26 cellular contexts compared by ENCODE assay signal in genomic region chr3:10485380-10485779, GRCh38. TPM values are rescaled to one million over a fixed set of nuclear protein-coding genes. Genes with fewer than 3 reads are reported as not detected.
"Had no signal": no experiment of that assay in that cellular context is flagged by ENCODE, and none has a peak within 500 bp of the region (broad histone marks: within the 10 kb centered on the region; RNA-seq: fewer than 3 reads in every experiment).

No MANE protein-coding gene starts in this region.

- H3K4me1 ChIP-seq: left lung, sigmoid colon, uterus had no signal

- H3K27ac Mint-ChIP-seq: activated CD4-positive, alpha-beta memory T cell treated with anti-CD3 and anti-CD28 coated beads, Interleukin-2, amount 10 ng/mL, durations not matched to agents 7 days and 5 days; activated CD4-positive, alpha-beta T cell treated with anti-CD3 and anti-CD28 coated beads, Interleukin-2, amount 10 ng/mL, durations not matched to agents 24 days and 14 days; activated naive CD4-positive, alpha-beta T cell treated with anti-CD3 and anti-CD28 coated beads for 36 hours; activated naive CD8-positive, alpha-beta T cell treated with anti-CD3 and anti-CD28 coated beads, Interleukin-2, amount 10 ng/mL, durations not matched to agents 7 days and 5 days; activated T-cell treated with anti-CD3 and anti-CD28 coated beads, Interleukin-2, amount 50 U/mL, for 72 hours; natural killer cell treated with Interleukin-12 subunit alpha and Interleukin-12 subunit beta and Interleukin-15 and Interleukin-18, amount 100 ng/mL, for 72 hours; stimulated activated naive B cell treated with anti-CD40 and anti-IgM and Interleukin-4, amounts not matched to agents 10 μg/mL and 1 μg/mL and 100 μg/mL, for 72 hours had no signal

- H3K9me3 Mint-ChIP-seq: activated CD4-positive, alpha-beta memory T cell treated with anti-CD3 and anti-CD28 coated beads, Interleukin-2, amount 10 ng/mL, durations not matched to agents 7 days and 5 days; activated CD4-positive, alpha-beta T cell treated with anti-CD3 and anti-CD28 coated beads, Interleukin-2, amount 10 ng/mL, durations not matched to agents 24 days and 14 days; activated naive CD4-positive, alpha-beta T cell treated with anti-CD3 and anti-CD28 coated beads for 36 hours; activated naive CD8-positive, alpha-beta T cell treated with anti-CD3 and anti-CD28 coated beads, Interleukin-2, amount 10 ng/mL, durations not matched to agents 7 days and 5 days; activated T-cell treated with anti-CD3 and anti-CD28 coated beads, Interleukin-2, amount 50 U/mL, for 72 hours; natural killer cell treated with Interleukin-12 subunit alpha and Interleukin-12 subunit beta and Interleukin-15 and Interleukin-18, amount 100 ng/mL, for 72 hours had no signal

- H3K4me3 ChIP-seq: hepatocyte, left lung, sigmoid colon, smooth muscle cell, uterus had no signal

- H3K27me3 Mint-ChIP-seq: activated CD4-positive, alpha-beta memory T cell treated with anti-CD3 and anti-CD28 coated beads, Interleukin-2, amount 10 ng/mL, durations not matched to agents 7 days and 5 days had no signal

- H3K36me3 Mint-ChIP-seq: activated naive CD8-positive, alpha-beta T cell treated with anti-CD3 and anti-CD28 coated beads, Interleukin-2, amount 10 ng/mL, durations not matched to agents 7 days and 5 days; natural killer cell treated with Interleukin-12 subunit alpha and Interleukin-12 subunit beta and Interleukin-15 and Interleukin-18, amount 100 ng/mL, for 72 hours; stimulated activated naive B cell treated with anti-CD40 and anti-IgM and Interleukin-4, amounts not matched to agents 10 μg/mL and 1 μg/mL and 100 μg/mL, for 72 hours had no signal

- H3K4me3 Mint-ChIP-seq: activated CD4-positive, alpha-beta memory T cell treated with anti-CD3 and anti-CD28 coated beads, Interleukin-2, amount 10 ng/mL, durations not matched to agents 7 days and 5 days; activated CD4-positive, alpha-beta T cell treated with anti-CD3 and anti-CD28 coated beads, Interleukin-2, amount 10 ng/mL, durations not matched to agents 24 days and 14 days; activated naive CD4-positive, alpha-beta T cell treated with anti-CD3 and anti-CD28 coated beads for 36 hours; activated naive CD8-positive, alpha-beta T cell treated with anti-CD3 and anti-CD28 coated beads, Interleukin-2, amount 10 ng/mL, durations not matched to agents 7 days and 5 days; activated T-cell treated with anti-CD3 and anti-CD28 coated beads, Interleukin-2, amount 50 U/mL, for 72 hours; natural killer cell treated with Interleukin-12 subunit alpha and Interleukin-12 subunit beta and Interleukin-15 and Interleukin-18, amount 100 ng/mL, for 72 hours; stimulated activated naive B cell treated with anti-CD40 and anti-IgM and Interleukin-4, amounts not matched to agents 10 μg/mL and 1 μg/mL and 100 μg/mL, for 72 hours had no signal

- H3K27me3 ChIP-seq: hepatocyte, uterus had no signal

- H3K9me3 ChIP-seq: left lung, sigmoid colon, uterus had no signal

- DNase-seq: activated CD4-positive, alpha-beta memory T cell treated with anti-CD3 and anti-CD28 coated beads, Interleukin-2, amount 10 ng/mL, durations not matched to agents 7 days and 5 days; activated CD4-positive, alpha-beta T cell treated with anti-CD3 and anti-CD28 coated beads, Interleukin-2, amount 10 ng/mL, durations not matched to agents 24 days and 14 days; activated effector memory CD4-positive, alpha-beta T cell treated with Interleukin-2 at 50 U/mL for 16 hours; activated naive CD4-positive, alpha-beta T cell treated with anti-CD3 and anti-CD28 coated beads for 36 hours; activated naive CD8-positive, alpha-beta T cell treated with anti-CD3 and anti-CD28 coated beads, Interleukin-2, amount 10 ng/mL, durations not matched to agents 7 days and 5 days; activated T-cell treated with anti-CD3 and anti-CD28 coated beads, Interleukin-2, amount 50 U/mL, for 72 hours; amniotic stem cell; effector CD4-positive, alpha-beta T cell; foreskin fibroblast; kidney glomerular epithelial cell; sigmoid colon; stimulated activated CD4-positive, alpha-beta T cell treated with anti-CD3 and anti-CD28 coated beads, Interleukin-2, amount 100 ng/mL, for 48 hours; stimulated activated CD8-positive, alpha-beta memory T cell treated with anti-CD3 and anti-CD28 coated beads, Interleukin-4, amount 100 ng/mL, for 48 hours; stimulated activated naive B cell treated with anti-CD40 and anti-IgM and Interleukin-4, amounts not matched to agents 10 μg/mL and 1 μg/mL and 100 μg/mL, for 72 hours; trophoblast cell; uterus had no signal

- ATAC-seq: activated CD4-positive, CD25-positive, alpha-beta regulatory T cell treated with anti-CD3 and anti-CD28 coated beads, Interleukin-2, amount 50 U/mL, for 24 hours; activated T-cell treated with anti-CD3 and anti-CD28 coated beads, Interleukin-2, amount 50 U/mL, for 72 hours; left lung; natural killer cell treated with Interleukin-12 subunit alpha and Interleukin-12 subunit beta and Interleukin-15 and Interleukin-18, amount 100 ng/mL, for 72 hours; stimulated activated naive B cell treated with anti-CD40 and anti-IgM and Interleukin-4, amounts not matched to agents 10 μg/mL and 1 μg/mL and 100 μg/mL, for 72 hours had no signal

- H3K4me1 Mint-ChIP-seq: activated CD4-positive, alpha-beta memory T cell treated with anti-CD3 and anti-CD28 coated beads, Interleukin-2, amount 10 ng/mL, durations not matched to agents 7 days and 5 days; activated CD4-positive, alpha-beta T cell treated with anti-CD3 and anti-CD28 coated beads, Interleukin-2, amount 10 ng/mL, durations not matched to agents 24 days and 14 days; activated naive CD8-positive, alpha-beta T cell treated with anti-CD3 and anti-CD28 coated beads, Interleukin-2, amount 10 ng/mL, durations not matched to agents 7 days and 5 days; stimulated activated naive B cell treated with anti-CD40 and anti-IgM and Interleukin-4, amounts not matched to agents 10 μg/mL and 1 μg/mL and 100 μg/mL, for 72 hours had no signal

- H3K27ac ChIP-seq: hepatocyte, left lung, sigmoid colon, uterus had no signal

- H3K36me3 ChIP-seq: left lung, sigmoid colon, uterus had no signal

RNA-seq across cellular contexts. Expression of gene ATP2B2, which starts 20.0 kb away (rescaled TPM):
- total RNA-seq: activated CD4-positive, alpha-beta memory T cell treated with anti-CD3 and anti-CD28 coated beads, Interleukin-2, amount 10 ng/mL, durations not matched to agents 7 days and 5 days; activated CD4-positive, alpha-beta T cell treated with anti-CD3 and anti-CD28 coated beads, Interleukin-2, amount 10 ng/mL, durations not matched to agents 24 days and 14 days; activated naive CD4-positive, alpha-beta T cell treated with anti-CD3 and anti-CD28 coated beads for 36 hours; activated naive CD8-positive, alpha-beta T cell treated with anti-CD3 and anti-CD28 coated beads, Interleukin-2, amount 10 ng/mL, durations not matched to agents 7 days and 5 days; activated T-cell treated with anti-CD3 and anti-CD28 coated beads, Interleukin-2, amount 50 U/mL, for 72 hours; epithelial cell of proximal tubule; fibroblast of lung; glomerular endothelial cell; lung microvascular endothelial cell; natural killer cell treated with Interleukin-12 subunit alpha and Interleukin-12 subunit beta and Interleukin-15 and Interleukin-18, amount 100 ng/mL, for 72 hours; smooth muscle cell; T-helper 2 cell treated with Interferon-gamma antibody and Interleukin-4, amounts not matched to agents 100 ng/mL and 5 ng/mL, for 36 hours had no signal
- polyA plus RNA-seq: fibroblast of lung, smooth muscle cell had no signal
